In the genomic region with DNA sequence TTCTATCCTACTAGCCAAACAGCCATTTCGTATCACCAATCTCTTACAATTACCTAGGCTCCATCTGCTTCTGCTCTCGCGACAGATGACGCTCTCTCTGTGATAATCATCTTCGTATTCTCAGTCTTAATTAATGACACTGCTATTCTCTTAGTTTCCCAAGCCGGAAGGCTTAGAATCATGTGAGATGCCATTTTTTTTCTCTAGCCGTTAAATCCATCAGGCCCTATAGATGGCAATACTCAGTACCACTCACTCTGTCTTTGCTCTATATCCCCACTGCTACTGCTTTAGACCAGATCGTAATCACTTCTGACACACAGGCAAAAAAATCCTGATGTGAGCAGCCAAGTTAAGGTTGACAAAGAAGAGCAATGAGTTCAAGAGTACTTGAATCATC, we compare ENCODE assay signal across 24 cellular contexts. TPM values are rescaled to one million over a fixed set of nuclear protein-coding genes. Genes with fewer than 3 reads are reported as not detected.
DNase-seq lines count a peak whose midpoint lies in the region; ATAC-seq lines count a peak whose summit lies in the region.
"Had no signal": no experiment of that assay in that cellular context is flagged by ENCODE, and none has a peak within 500 bp of the region (broad histone marks: within the 10 kb centered on the region; RNA-seq: fewer than 3 reads in every experiment).

No MANE protein-coding gene starts in this region.

- CTCF ChIA-PET in activated CD8-positive, alpha-beta memory T cell treated with anti-CD3 and anti-CD28 coated beads, Interleukin-2, amount 10 ng/mL, durations not matched to agents 7 days and 5 days (lab: Charles Lee), result interaction anchor here (0.7 to 1.3 kb wide), 6 partner anchors 31 to 380 kb away, joined by 3 to 6 read pairs (median 3); no protein-coding TSS in a partner anchor
- CTCF ChIA-PET in activated CD8-positive, alpha-beta T cell treated with anti-CD3 and anti-CD28 coated beads, Interleukin-2, amount 10 ng/mL, durations not matched to agents 7 days and 5 days (lab: Charles Lee), result interaction anchor here (0.9 to 3.0 kb wide), 7 partner anchors 14 to 92 kb away, joined by 3 to 11 read pairs (median 3); no protein-coding TSS in a partner anchor

- H3K27ac Mint-ChIP-seq in activated CD8-positive, alpha-beta memory T cell treated with anti-CD3 and anti-CD28 coated beads, Interleukin-2, amount 10 ng/mL, durations not matched to agents 7 days and 5 days, result peak overlapping the region; percentile 94
- peak overlapping the region; percentile 53 for H3K27ac Mint-ChIP-seq in activated CD8-positive, alpha-beta T cell treated with anti-CD3 and anti-CD28 coated beads, Interleukin-2, amount 10 ng/mL, durations not matched to agents 7 days and 5 days
- H3K27ac Mint-ChIP-seq in natural killer cell treated with Interleukin-12 subunit alpha and Interleukin-12 subunit beta and Interleukin-15 and Interleukin-18, amount 100 ng/mL, for 72 hours, result peak overlapping the region in 1 of 2 donors; percentile 46
- H3K27ac Mint-ChIP-seq: dendritic cell treated with granulocyte-macrophage colony-stimulating factor and Interleukin-4, amounts not matched to agents 40 ng/mL and 50 ng/mL, for 4 days had no signal

- peak; percentile 54 for ATAC-seq in activated CD8-positive, alpha-beta memory T cell treated with anti-CD3 and anti-CD28 coated beads, Interleukin-2, amount 10 ng/mL, durations not matched to agents 7 days and 5 days
- ATAC-seq in activated CD8-positive, alpha-beta T cell treated with anti-CD3 and anti-CD28 coated beads, Interleukin-2, amount 10 ng/mL, durations not matched to agents 7 days and 5 days, result no peak
- peak in 1 of 2 donors; percentile 45 for ATAC-seq in natural killer cell treated with Interleukin-12 subunit alpha and Interleukin-12 subunit beta and Interleukin-15 and Interleukin-18, amount 100 ng/mL, for 72 hours
- ATAC-seq in GM18498 (IDR thresholded peaks at IDR 0.05; ENCODE audit: unreplicated experiment), result no peak
- no peak for ATAC-seq in esophagus mucosa
- ATAC-seq: A549, heart left ventricle, mucosa of descending colon had no signal

- peak overlapping the region; percentile 97 for H3K4me3 Mint-ChIP-seq in activated CD8-positive, alpha-beta memory T cell treated with anti-CD3 and anti-CD28 coated beads, Interleukin-2, amount 10 ng/mL, durations not matched to agents 7 days and 5 days
- H3K4me3 Mint-ChIP-seq in activated CD8-positive, alpha-beta T cell treated with anti-CD3 and anti-CD28 coated beads, Interleukin-2, amount 10 ng/mL, durations not matched to agents 7 days and 5 days, result peak overlapping the region; percentile 49
- peak overlapping the region; percentile 44 for H3K4me3 Mint-ChIP-seq in natural killer cell treated with Interleukin-12 subunit alpha and Interleukin-12 subunit beta and Interleukin-15 and Interleukin-18, amount 100 ng/mL, for 72 hours
- H3K4me3 Mint-ChIP-seq: dendritic cell treated with granulocyte-macrophage colony-stimulating factor and Interleukin-4, amounts not matched to agents 40 ng/mL and 50 ng/mL, for 4 days had no signal

- H3K36me3 Mint-ChIP-seq in activated CD8-positive, alpha-beta memory T cell treated with anti-CD3 and anti-CD28 coated beads, Interleukin-2, amount 10 ng/mL, durations not matched to agents 7 days and 5 days, result peaks cover 31% of the 10 kb centered on the region
- H3K36me3 Mint-ChIP-seq in activated CD8-positive, alpha-beta T cell treated with anti-CD3 and anti-CD28 coated beads, Interleukin-2, amount 10 ng/mL, durations not matched to agents 7 days and 5 days (ENCODE audit: low read depth), result peaks cover 61% of the 10 kb centered on the region
- H3K36me3 Mint-ChIP-seq in natural killer cell treated with Interleukin-12 subunit alpha and Interleukin-12 subunit beta and Interleukin-15 and Interleukin-18, amount 100 ng/mL, for 72 hours, result peaks cover 9% of the 10 kb centered on the region

- peak; percentile 68 for DNase-seq in activated CD8-positive, alpha-beta memory T cell treated with anti-CD3 and anti-CD28 coated beads, Interleukin-2, amount 10 ng/mL, durations not matched to agents 7 days and 5 days
- DNase-seq in activated CD8-positive, alpha-beta memory T cell treated with anti-CD3 and anti-CD28 coated beads for 24 hours, result no peak
- peak; percentile 72 for DNase-seq in NCI-H2171 treated with DMSO at 0.1 percent for 48 hours (lab: John Stamatoyannopoulos, UW)
- DNase-seq in activated CD8-positive, alpha-beta T cell treated with anti-CD3 and anti-CD28 coated beads, Interleukin-2, amount 10 ng/mL, durations not matched to agents 7 days and 5 days, result no peak
- DNase-seq in natural killer cell treated with Interleukin-12 subunit alpha and Interleukin-12 subunit beta and Interleukin-15 and Interleukin-18, amount 100 ng/mL, for 72 hours (ENCODE audit: low spot score), result no peak
- no peak for DNase-seq in KBM-7
- DNase-seq: activated CD4-positive, alpha-beta T cell treated with anti-CD3 and anti-CD28 coated beads for 1 hour; amygdala; HCEC 1CT; heart left ventricle; left ventricle myocardium inferior; mucosa of descending colon; NCI-H1092; NCI-H2081; NCI-H510A; RPMI8226; SK-N-SH; T1000 had no signal

- POLR2A ChIA-PET in activated CD8-positive, alpha-beta T cell treated with anti-CD3 and anti-CD28 coated beads, Interleukin-2, amount 10 ng/mL, durations not matched to agents 7 days and 5 days (lab: Charles Lee), result interaction anchor here (0.9 to 3.1 kb wide), 4 partner anchors 14 to 69 kb away, joined by 3 to 14 read pairs (median 4); no protein-coding TSS in a partner anchor

- H3K9me3 Mint-ChIP-seq in activated CD8-positive, alpha-beta memory T cell treated with anti-CD3 and anti-CD28 coated beads, Interleukin-2, amount 10 ng/mL, durations not matched to agents 7 days and 5 days (ENCODE audit: low read depth), result no peaks in the 10 kb centered on the region
- peaks cover 7% of the 10 kb centered on the region for H3K9me3 Mint-ChIP-seq in activated CD8-positive, alpha-beta T cell treated with anti-CD3 and anti-CD28 coated beads, Interleukin-2, amount 10 ng/mL, durations not matched to agents 7 days and 5 days (ENCODE audit: insufficient read depth)
- no peaks in the 10 kb centered on the region for H3K9me3 Mint-ChIP-seq in natural killer cell treated with Interleukin-12 subunit alpha and Interleukin-12 subunit beta and Interleukin-15 and Interleukin-18, amount 100 ng/mL, for 72 hours

- H3K4me1 Mint-ChIP-seq in activated CD8-positive, alpha-beta memory T cell treated with anti-CD3 and anti-CD28 coated beads, Interleukin-2, amount 10 ng/mL, durations not matched to agents 7 days and 5 days, result peaks cover 55% of the 10 kb centered on the region
- peaks cover 52% of the 10 kb centered on the region for H3K4me1 Mint-ChIP-seq in activated CD8-positive, alpha-beta T cell treated with anti-CD3 and anti-CD28 coated beads, Interleukin-2, amount 10 ng/mL, durations not matched to agents 7 days and 5 days (ENCODE audit: low read depth)
- H3K4me1 Mint-ChIP-seq in natural killer cell treated with Interleukin-12 subunit alpha and Interleukin-12 subunit beta and Interleukin-15 and Interleukin-18, amount 100 ng/mL, for 72 hours (ENCODE audit: low read depth in 2 of 2), result peaks cover 7 to 20% of the 10 kb centered on the region in 2 donors

- no peaks in the 10 kb centered on the region for H3K27me3 Mint-ChIP-seq in activated CD8-positive, alpha-beta memory T cell treated with anti-CD3 and anti-CD28 coated beads, Interleukin-2, amount 10 ng/mL, durations not matched to agents 7 days and 5 days
- H3K27me3 Mint-ChIP-seq in activated CD8-positive, alpha-beta T cell treated with anti-CD3 and anti-CD28 coated beads, Interleukin-2, amount 10 ng/mL, durations not matched to agents 7 days and 5 days (ENCODE audit: low read depth), result no peaks in the 10 kb centered on the region
- peaks cover 0 to 3% of the 10 kb centered on the region in 2 donors for H3K27me3 Mint-ChIP-seq in natural killer cell treated with Interleukin-12 subunit alpha and Interleukin-12 subunit beta and Interleukin-15 and Interleukin-18, amount 100 ng/mL, for 72 hours
- H3K27me3 Mint-ChIP-seq: dendritic cell treated with granulocyte-macrophage colony-stimulating factor and Interleukin-4, amounts not matched to agents 40 ng/mL and 50 ng/mL, for 4 days had no signal

- in situ Hi-C loops in KBM-7 (cut with MboI; ENCODE audit: low pct_unique_long_range_greater_than_20kb, low sequenced_read_pairs), result no loop called here

RNA-seq across cellular contexts. Expression of gene THEMIS, which starts 2.1 kb away (rescaled TPM):
- 100 to 1,000 TPM; 107 to 133 TPM for total RNA-seq in activated CD8-positive, alpha-beta memory T cell treated with anti-CD3 and anti-CD28 coated beads, Interleukin-2, amount 10 ng/mL, durations not matched to agents 7 days and 5 days
- 100 to 1,000 TPM; 142 to 144 TPM for total RNA-seq in activated CD8-positive, alpha-beta T cell treated with anti-CD3 and anti-CD28 coated beads, Interleukin-2, amount 10 ng/mL, durations not matched to agents 7 days and 5 days
- 10 to 100 TPM in 1 of 2 donors, 1 to 10 TPM in 1; 3.8 to 44.2 TPM for total RNA-seq in natural killer cell treated with Interleukin-12 subunit alpha and Interleukin-12 subunit beta and Interleukin-15 and Interleukin-18, amount 100 ng/mL, for 72 hours
- 0.16 TPM for total RNA-seq in esophagus mucosa
- total RNA-seq: endothelial cell of umbilical vein, HT-29 had no signal

Comparison
In these comparisons a context has a peak if more than half of its experiments do, and no peak if none do; other contexts are left out.
1. DNase-seq: peak in activated CD8-positive, alpha-beta memory T cell treated with anti-CD3 and anti-CD28 coated beads, Interleukin-2, amount 10 ng/mL, durations not matched to agents 7 days and 5 days (single experiment) and NCI-H2171 treated with DMSO at 0.1 percent for 48 hours (single experiment); none in activated CD8-positive, alpha-beta memory T cell treated with anti-CD3 and anti-CD28 coated beads for 24 hours (single experiment), activated CD8-positive, alpha-beta T cell treated with anti-CD3 and anti-CD28 coated beads, Interleukin-2, amount 10 ng/mL, durations not matched to agents 7 days and 5 days (single experiment), natural killer cell treated with Interleukin-12 subunit alpha and Interleukin-12 subunit beta and Interleukin-15 and Interleukin-18, amount 100 ng/mL, for 72 hours (single experiment) and KBM-7 (single experiment).
2. H3K4me3 Mint-ChIP-seq: peak in every context shown above with its lines; median percentile 97 in activated CD8-positive, alpha-beta memory T cell treated with anti-CD3 and anti-CD28 coated beads, Interleukin-2, amount 10 ng/mL, durations not matched to agents 7 days and 5 days; 49 in activated CD8-positive, alpha-beta T cell treated with anti-CD3 and anti-CD28 coated beads, Interleukin-2, amount 10 ng/mL, durations not matched to agents 7 days and 5 days; 44 in natural killer cell treated with Interleukin-12 subunit alpha and Interleukin-12 subunit beta and Interleukin-15 and Interleukin-18, amount 100 ng/mL, for 72 hours.